ENCODE assay signal across 7 cellular contexts in the genomic region with DNA sequence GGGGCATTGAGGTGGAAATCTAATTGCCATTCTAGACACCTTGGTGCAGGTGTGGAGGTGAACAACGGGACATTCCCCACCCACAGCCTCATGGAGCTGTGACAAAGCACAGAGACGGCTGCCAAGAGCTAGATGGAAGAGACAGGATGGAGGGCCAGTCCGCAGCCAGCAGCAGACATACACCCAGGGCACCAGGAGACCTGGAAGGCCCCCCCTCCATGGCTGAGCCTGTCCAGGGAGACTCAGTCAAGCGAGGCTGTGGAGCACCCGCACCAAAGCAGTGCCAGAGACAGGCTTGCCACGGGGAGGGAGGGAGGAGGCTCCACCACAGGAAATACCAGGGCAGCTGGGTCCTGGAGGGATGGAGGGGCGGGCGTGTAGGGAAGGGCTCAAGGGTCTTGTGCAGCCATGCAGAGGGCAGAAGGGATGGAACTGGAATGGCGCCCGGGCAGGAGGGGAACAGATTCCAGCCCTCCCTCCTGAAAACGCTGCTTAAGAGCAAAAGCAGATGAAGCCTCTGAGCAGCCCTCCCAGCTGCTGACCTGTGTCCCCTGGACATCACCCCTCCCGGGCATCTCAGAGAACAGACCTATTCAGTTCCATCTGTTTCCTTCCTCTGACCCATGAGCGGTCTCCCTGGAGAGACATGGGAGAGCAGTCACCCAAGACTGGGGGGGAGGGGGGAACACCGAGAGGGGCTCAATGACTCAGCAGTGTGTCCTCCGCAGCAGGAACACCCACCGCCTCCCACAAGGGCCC. TPM values are rescaled to one million over a fixed set of nuclear protein-coding genes. Genes with fewer than 3 reads are reported as not detected.
DNase-seq lines count a peak whose midpoint lies in the region; ATAC-seq, FAIRE-seq and TF ChIP-seq lines count a peak whose summit lies in the region.

No MANE protein-coding gene starts in this region.

- H2BK20ac ChIP-seq in H1 (ENCODE audit: low read length): no peak overlapping the region

- no peaks in the 10 kb centered on the region for H3K36me3 Mint-ChIP-seq in natural killer cell

- no peaks in the 10 kb centered on the region for H3K36me3 ChIP-seq in Panc1 (ENCODE audit: control insufficient read depth, insufficient read depth, low read length)
- H3K36me3 ChIP-seq in H1 (ENCODE audit: control insufficient read depth in 2 of 4, insufficient read depth in 4 of 4, low read length in 3 of 4): no peaks in the 10 kb centered on the region

- H3K4ac ChIP-seq in H1 (replicated peaks; ENCODE audit: insufficient read length, low read depth, low read length): peak overlapping the region; percentile 80

- H3K27me3 ChIP-seq in Panc1 (ENCODE audit: control insufficient read depth, insufficient read depth, low read length): no peaks in the 10 kb centered on the region
- H3K27me3 ChIP-seq in H1 (replicated peaks in 1 of 4; ENCODE audit: control insufficient read depth in 3 of 4, extremely low read depth in 1 of 4, insufficient read depth in 3 of 4, low read length in 3 of 4): no peaks in the 10 kb centered on the region

- H2AFZ ChIP-seq in H1 (ENCODE audit: low read length): no peak overlapping the region

- peak overlapping the region; percentile 29; the same call in 1 of the 2 replicates for H3K27ac ChIP-seq in Panc1 (ENCODE audit: low read length)
- H3K27ac ChIP-seq in H1 (ENCODE audit: low read depth, low read length): 0 out of 2 replicates have a peak overlapping the region, but pooled peaks have one; percentile 37

- H4K91ac ChIP-seq in H1 (replicated peaks; ENCODE audit: insufficient read length, low read length): peak overlapping the region; percentile 52

- H2BK5ac ChIP-seq in H1 (ENCODE audit: low read depth, low read length): peak overlapping the region; percentile 82

- H3K4me3 ChIP-seq in Panc1 (ENCODE audit: low read depth in 2 of 2, low read length in 2 of 2) (no peak overlapping the region), H1 (ENCODE audit: extremely low read depth in 1 of 4, insufficient read depth in 2 of 4, low read depth in 3 of 4, low read length in 4 of 4) (no peak overlapping the region)

- peaks cover 14 to 32% of the 10 kb centered on the region in 2 experiments for H4K20me1 ChIP-seq in H1 (replicated peaks in 1 of 2; ENCODE audit: control insufficient read depth in 1 of 2, insufficient read depth in 2 of 2, low read length in 2 of 2)

- TF ChIP-seq CTCF in Panc1 (IDR thresholded peaks at IDR 0.05) (no peak), H1 (IDR thresholded peaks at IDR 0.05; ENCODE audit: control extremely low read depth in 1 of 3, insufficient read depth in 1 of 3, low read depth in 1 of 3, low read length in 3 of 3) (no peak), natural killer cell (IDR thresholded peaks at IDR 0.05) (no peak)

- whole genome bisulfite sequencing in H1 (ENCODE audit: extremely low coverage in 1 of 2, insufficient coverage in 1 of 2, insufficient read length in 1 of 2, insufficient replicate concordance in 2 of 2, low coverage in 1 of 2, low lambda C conversion rate in 2 of 2, missing lambda C conversion rate in 1 of 2), 2 experiments: 76% methylated on average over 9 of the region's 16 CpGs; no CpG with 5 or more reads in 1 of the 2 experiments

- in situ Hi-C loops in Panc1 (cut with HindIII; ENCODE audit: low pct_unique_long_range_greater_than_20kb, low sequenced_read_pairs): no loop called here

- H3K9ac ChIP-seq in H1 (replicated peaks in 1 of 4; ENCODE audit: extremely low read depth in 1 of 4, low read depth in 3 of 4, low read length in 3 of 4): no peak overlapping the region

- H3K4me1 Mint-ChIP-seq in natural killer cell: peaks cover 62 to 70% of the 10 kb centered on the region in 2 donors

- no peak overlapping the region for H4K8ac ChIP-seq in H1 (ENCODE audit: extremely low read depth, insufficient read depth, low read length)

- peak overlapping the region in 1 of 2 experiments; percentile 37; a peak in 3 of 4 replicates for H3K4me2 ChIP-seq in H1 (ENCODE audit: insufficient read depth in 1 of 2, low read depth in 2 of 2, low read length in 2 of 2)

- peaks cover 3 to 89% of the 10 kb centered on the region in 2 experiments; a peak in 3 of 4 replicates for H3K79me2 ChIP-seq in H1 (ENCODE audit: control insufficient read depth in 1 of 2, insufficient read depth in 2 of 2, low read length in 2 of 2)

- no peak for DNase-seq in GM12892 (ENCODE audit: insufficient read length)
- no peak for DNase-seq in Panc1 (ENCODE audit: low read depth, low spot score)
- DNase-seq in H1 (ENCODE audit: low read depth in 1 of 2, low spot score in 2 of 2): peak in 1 of 2 experiments; percentile 54
- no peak for DNase-seq in natural killer cell

- no peak overlapping the region for H3K14ac ChIP-seq in H1 (ENCODE audit: insufficient read length)

- no peak overlapping the region for H3K23ac ChIP-seq in H1 (ENCODE audit: insufficient read length)

- H4K5ac ChIP-seq in H1 (ENCODE audit: insufficient read length, low read depth, low read length): peak overlapping the region; percentile 2

- H2BK120ac ChIP-seq in H1 (replicated peaks; ENCODE audit: low read depth, low read length): no peak overlapping the region

- ATAC-seq in Panc1 (peak; percentile 75), natural killer cell (peak; percentile 22 to 38 (median 28)), HG02885 (IDR thresholded peaks at IDR 0.05; ENCODE audit: poor library complexity, unreplicated experiment) (no peak), HG02588 (IDR thresholded peaks at IDR 0.05; ENCODE audit: unreplicated experiment) (no peak), GM18498 (IDR thresholded peaks at IDR 0.05; ENCODE audit: unreplicated experiment) (no peak)

- no peak overlapping the region; the same call in 1 of the 2 replicates for H2AK5ac ChIP-seq in H1 (ENCODE audit: low read depth, low read length)

- H3K4me1 ChIP-seq in Panc1 (ENCODE audit: control insufficient read depth, insufficient read depth, low read length): peaks cover 24% of the 10 kb centered on the region
- peaks cover 16 to 29% (median 23%) of the 10 kb centered on the region in 4 experiments for H3K4me1 ChIP-seq in H1 (replicated peaks in 1 of 4; ENCODE audit: control insufficient read depth in 3 of 4, insufficient read depth in 4 of 4, low read length in 3 of 4)

- intact Hi-C loops in Panc1 (cut with micrococcal nuclease; ENCODE audit: unreplicated experiment) (no loop called here), natural killer cell (cut with micrococcal nuclease) (no loop called here)

- H3K23me2 ChIP-seq in H1 (ENCODE audit: low read depth, low read length): peaks cover 2% of the 10 kb centered on the region; the same call in 1 of the 2 replicates

- POLR2A ChIA-PET in Panc1 (lab: Charles Lee) (no interaction called here), H1 (lab: Charles Lee; ENCODE audit: partially characterized antibody) (interaction anchor here (0.5 to 1.8 kb wide), 5 partner anchors 13 to 186 kb away, joined by 3 to 6 read pairs (median 3); no protein-coding TSS in a partner anchor)

- TF ChIP-seq EP300 in H1 (IDR thresholded peaks at IDR 0.05; ENCODE audit: borderline replicate concordance in 1 of 2, low read depth in 2 of 2, low read length in 2 of 2): no peak

- peak overlapping the region; percentile 3; the same call in 1 of the 2 replicates for H3K18ac ChIP-seq in H1 (ENCODE audit: extremely low read depth, low read length)

- H3K56ac ChIP-seq in H1 (replicated peaks; ENCODE audit: insufficient read length, low read depth, low read length): no peak overlapping the region

- no peaks in the 10 kb centered on the region for H3K27me3 Mint-ChIP-seq in natural killer cell (ENCODE audit: low read depth in 2 of 2)

- TF ChIP-seq POLR2A in GM12892 (IDR thresholded peaks at IDR 0.05; ENCODE audit: low read depth, low read length): no peak
- no peak for TF ChIP-seq POLR2A in H1 (IDR thresholded peaks at IDR 0.05; ENCODE audit: control extremely low read depth in 1 of 2, low read depth in 2 of 2, low read length in 2 of 2)

- no peak for TF ChIP-seq RAD21 in H1 (IDR thresholded peaks at IDR 0.05 in 1 of 2, conservative IDR thresholded peaks at IDR 0.05 in 1 of 2; ENCODE audit: low read depth in 2 of 2, low read length in 2 of 2)

- no peaks in the 10 kb centered on the region for H3K9me3 Mint-ChIP-seq in natural killer cell

- H3K79me1 ChIP-seq in H1 (ENCODE audit: low read depth, low read length): peaks cover 26% of the 10 kb centered on the region

- H3K4me3 Mint-ChIP-seq in natural killer cell: peak overlapping the region; percentile 78

- no peaks in the 10 kb centered on the region for H3K9me3 ChIP-seq in Panc1 (ENCODE audit: control insufficient read depth, insufficient read depth, low read depth, low read length)
- H3K9me3 ChIP-seq in H1 (ENCODE audit: insufficient read depth in 2 of 2, low read depth in 1 of 2, low read length in 1 of 2): no peaks in the 10 kb centered on the region

- H2BK15ac ChIP-seq in H1 (ENCODE audit: low read length): no peak overlapping the region; the same call in 1 of the 2 replicates

- peak overlapping the region; percentile 90; the same call in 1 of the 2 replicates for H2BK12ac ChIP-seq in H1 (ENCODE audit: low read depth, low read length)

- peak; percentile 44 for FAIRE-seq in GM12892 (lab: Jason Lieb, UNC)
- no peak for FAIRE-seq in H1 (lab: Jason Lieb, UNC)

- peak overlapping the region; percentile 73 to 78 for H3K27ac Mint-ChIP-seq in natural killer cell

- no TSS peak for BruUV-seq in Panc1 (replicated peaks; lab: Mats Ljungman, UMichigan)

- CTCF ChIA-PET in Panc1 (lab: Charles Lee) (no interaction called here), H1 (lab: Charles Lee; ENCODE audit: partially characterized antibody) (interaction anchor here (0.5 to 7.1 kb wide), 3 partner anchors 14 to 736 kb away, joined by 3 to 66 read pairs (median 3); no protein-coding TSS in a partner anchor)

RNA-seq across cellular contexts. Expression of gene EPS15L1, which starts 14.4 kb away (rescaled TPM):
- 24.6 TPM for polyA plus RNA-seq in GM12892 (2012; ENCODE audit: missing spikeins)
- total RNA-seq in Panc1 (2021; ENCODE audit: unreplicated experiment): 34.2 TPM
- polyA plus RNA-seq in Panc1 (2012; ENCODE audit: insufficient read length): 27.1 TPM
- 36.6 and 37.2 TPM in 2 replicates for total RNA-seq in H1 (2021; fragmentation: NEBNext Ultra II Directional; extraction: Animal tissue kit (Norgen Biotek cat#: 25700))
- polyA plus RNA-seq in H1 (2011; rRNA removed): 17.6 and 22.4 TPM in 2 replicates
- 15.2 TPM for polyA plus RNA-seq in H1 (2011; cell fraction: cytosol; rRNA removed)
- 31.3 TPM for polyA plus RNA-seq in H1 (2011; cell fraction: nucleus; rRNA removed)
- 29.7 to 35.7 TPM (median 31.8 TPM) in 4 replicates for polyA plus RNA-seq in H1 (2012, experiment 1 of 2)
- polyA plus RNA-seq in H1 (2012, experiment 2 of 2): 13.3 TPM
- 18.0 TPM for polyA plus RNA-seq in H1 (2013, experiment 1 of 2)
- 17.5 TPM for polyA plus RNA-seq in H1 (2013, experiment 2 of 2)
- polyA minus RNA-seq in H1 (2011; rRNA and poly(A)+ RNA removed): 19.7 and 27.4 TPM in 2 replicates
- 28.3 TPM for polyA minus RNA-seq in H1 (2011; cell fraction: cytosol; rRNA and poly(A)+ RNA removed)
- 32.3 TPM for polyA minus RNA-seq in H1 (2011; cell fraction: nucleus; rRNA and poly(A)+ RNA removed)
- 100 to 1,000 TPM in 1 of 3 donors, 10 to 100 TPM in 2; 92.2 to 120 (median 99.3) TPM for total RNA-seq in natural killer cell

RNA-seq across cellular contexts. Expression of gene CALR3, which starts 38.6 kb away (rescaled TPM):
- not detected for polyA plus RNA-seq in GM12892 (2012; ENCODE audit: missing spikeins)
- not detected for total RNA-seq in Panc1 (2021; ENCODE audit: unreplicated experiment)
- polyA plus RNA-seq in Panc1 (2012; ENCODE audit: insufficient read length): not detected
- 0.32 and 0.33 TPM in 2 replicates for total RNA-seq in H1 (2021; fragmentation: NEBNext Ultra II Directional; extraction: Animal tissue kit (Norgen Biotek cat#: 25700))
- polyA plus RNA-seq in H1 (2011; rRNA removed): 0.11 TPM in 1 of 2 replicates, not detected in the other
- 0.30 TPM for polyA plus RNA-seq in H1 (2011; cell fraction: cytosol; rRNA removed)
- polyA plus RNA-seq in H1 (2011; cell fraction: nucleus; rRNA removed): 0.17 TPM
- 0.19 to 0.40 TPM (median 0.35 TPM) in 4 replicates for polyA plus RNA-seq in H1 (2012, experiment 1 of 2)
- 0.37 TPM for polyA plus RNA-seq in H1 (2012, experiment 2 of 2)
- polyA plus RNA-seq in H1 (2013, experiment 1 of 2): 0.55 TPM
- 0.64 TPM for polyA plus RNA-seq in H1 (2013, experiment 2 of 2)
- 0.44 TPM in 1 of 2 replicates, not detected in the other for polyA minus RNA-seq in H1 (2011; rRNA and poly(A)+ RNA removed)
- not detected for polyA minus RNA-seq in H1 (2011; cell fraction: cytosol; rRNA and poly(A)+ RNA removed)
- polyA minus RNA-seq in H1 (2011; cell fraction: nucleus; rRNA and poly(A)+ RNA removed): not detected
- not detected for total RNA-seq in natural killer cell

RNA-seq across cellular contexts. Expression of gene C19orf44, which starts 38.8 kb away (rescaled TPM):
- polyA plus RNA-seq in GM12892 (2012; ENCODE audit: missing spikeins): 2.4 TPM
- total RNA-seq in Panc1 (2021; ENCODE audit: unreplicated experiment) (4.4 TPM), natural killer cell (1 to 10 TPM; 1.2 to 2.8 (median 1.4) TPM)
- polyA plus RNA-seq in Panc1 (2012; ENCODE audit: insufficient read length): 6.0 TPM
- 4.2 and 4.5 TPM in 2 replicates for total RNA-seq in H1 (2021; fragmentation: NEBNext Ultra II Directional; extraction: Animal tissue kit (Norgen Biotek cat#: 25700))
- 2.1 and 2.8 TPM in 2 replicates for polyA plus RNA-seq in H1 (2011; rRNA removed)
- polyA plus RNA-seq in H1 (2011; cell fraction: cytosol; rRNA removed): 3.1 TPM
- polyA plus RNA-seq in H1 (2011; cell fraction: nucleus; rRNA removed): 4.2 TPM
- 3.6 to 5.5 TPM (median 4.1 TPM) in 4 replicates for polyA plus RNA-seq in H1 (2012, experiment 1 of 2)
- 1.7 TPM for polyA plus RNA-seq in H1 (2012, experiment 2 of 2)
- polyA plus RNA-seq in H1 (2013, experiment 1 of 2): 3.3 TPM
- polyA plus RNA-seq in H1 (2013, experiment 2 of 2): 2.9 TPM
- polyA minus RNA-seq in H1 (2011; rRNA and poly(A)+ RNA removed): 1.9 TPM in 2 replicates
- polyA minus RNA-seq in H1 (2011; cell fraction: cytosol; rRNA and poly(A)+ RNA removed): 2.9 TPM
- 4.1 TPM for polyA minus RNA-seq in H1 (2011; cell fraction: nucleus; rRNA and poly(A)+ RNA removed)

Comparison
In these comparisons a context has a peak if more than half of its experiments do, and no peak if none do; other contexts are left out.
1. ATAC-seq: peak in Panc1 (single experiment) and natural killer cell (3 of 3); none in HG02885 (single experiment), HG02588 (single experiment) and GM18498 (single experiment).